In the genomic region with DNA sequence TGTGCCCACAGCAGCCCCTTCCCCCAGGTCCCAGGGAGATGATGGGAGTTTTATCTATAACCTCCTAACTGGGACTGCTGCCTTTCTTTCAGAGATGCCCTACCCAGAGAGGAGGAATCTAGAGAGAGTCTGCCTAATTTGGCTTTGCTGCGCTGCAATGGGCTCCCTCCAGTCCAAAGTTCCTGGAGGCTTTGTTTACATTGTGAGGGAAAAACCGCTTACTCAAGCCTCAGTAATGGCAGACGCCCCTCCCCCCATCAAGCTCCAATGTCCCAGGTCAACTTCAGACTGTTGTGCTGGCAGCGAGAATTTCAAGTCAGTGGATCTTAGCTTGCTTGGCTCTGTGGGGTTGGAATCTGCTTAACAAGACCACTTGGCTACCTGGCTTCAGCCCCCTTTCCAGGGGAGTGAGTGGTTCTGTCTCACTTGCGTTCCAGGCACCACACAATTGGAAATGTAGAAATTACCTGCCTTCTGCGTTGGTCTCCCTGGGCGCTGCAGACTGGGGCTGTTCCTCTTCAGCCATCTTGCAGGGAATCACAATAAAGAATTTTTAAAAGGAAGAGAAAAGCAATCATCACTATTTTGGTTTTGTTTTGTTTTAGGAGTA, we compare ENCODE assay signal across 11 cellular contexts.
A peak's percentile ranks its signal among the peaks of the same experiment; 100 is the strongest.
DNase-seq lines count a peak whose midpoint lies in the region; ATAC-seq lines count a peak whose summit lies in the region.
"Had no signal": no experiment of that assay in that cellular context is flagged by ENCODE, and none has a peak within 500 bp of the region (broad histone marks: within the 10 kb centered on the region; RNA-seq: fewer than 3 reads in every experiment).

No MANE protein-coding gene starts in this region.

- ATAC-seq in stimulated activated naive CD8-positive, alpha-beta T cell treated with anti-CD3 and anti-CD28 coated beads, Interleukin-15, amount 100 ng/mL, for 72 hours = no peak
- ATAC-seq in HG02885 (IDR thresholded peaks at IDR 0.05; ENCODE audit: poor library complexity, unreplicated experiment) = no peak

- no peak overlapping the region for H3K23ac ChIP-seq in mesenchymal stem cell (ENCODE audit: low read length in 2 of 2)

- no peak overlapping the region for H3K4ac ChIP-seq in mesenchymal stem cell (ENCODE audit: low read depth in 1 of 2, low read length in 2 of 2)

- no peak overlapping the region for H3K27ac ChIP-seq in mesenchymal stem cell (ENCODE audit: low read length, poor library complexity, severe bottlenecking)
- H3K27ac ChIP-seq: cardiac muscle cell had no signal

- peaks cover 22 to 24% of the 10 kb centered on the region in 2 donors for H3K9me3 Mint-ChIP-seq in stimulated activated naive CD8-positive, alpha-beta T cell treated with anti-CD3 and anti-CD28 coated beads, Interleukin-15, amount 100 ng/mL, for 72 hours

- H3K4me1 ChIP-seq in mesenchymal stem cell (ENCODE audit: control insufficient read depth, insufficient read depth, low read depth, low read length) = no peaks in the 10 kb centered on the region

- H3K79me1 ChIP-seq in mesenchymal stem cell (replicated peaks; ENCODE audit: low read length, poor library complexity, severe bottlenecking) = no peaks in the 10 kb centered on the region

- H3K14ac ChIP-seq in mesenchymal stem cell (ENCODE audit: low read length in 2 of 2) = no peak overlapping the region

- no peak overlapping the region for H3K4me2 ChIP-seq in mesenchymal stem cell (ENCODE audit: low read length, poor library complexity, severe bottlenecking)

- H3K36me3 ChIP-seq in mesenchymal stem cell (ENCODE audit: control insufficient read depth in 1 of 2, insufficient read depth in 2 of 2, low read depth in 1 of 2, low read length in 2 of 2) = no peaks in the 10 kb centered on the region
- H3K36me3 ChIP-seq: cardiac muscle cell had no signal

- no peak overlapping the region for H2BK120ac ChIP-seq in mesenchymal stem cell (ENCODE audit: low read depth, low read length)

- H2AK5ac ChIP-seq in mesenchymal stem cell (ENCODE audit: low read length, severe bottlenecking) = no peak overlapping the region

- peak; percentile 6 for DNase-seq in DMS53 treated with DMSO at 0.1 percent for 48 hours (lab: John Stamatoyannopoulos, UW; ENCODE audit: unreplicated experiment)
- peak; percentile 16 for DNase-seq in LoVo (ENCODE audit: low spot score)
- peak; percentile 13 for DNase-seq in fibroblast of gingiva (ENCODE audit: low read depth)
- peak; percentile 4 for DNase-seq in mesenchymal stem cell
- no peak for DNase-seq in stimulated activated naive CD8-positive, alpha-beta T cell treated with anti-CD3 and anti-CD28 coated beads, Interleukin-15, amount 100 ng/mL, for 72 hours
- no peak for DNase-seq in stimulated activated CD4-positive, alpha-beta T cell treated with anti-CD3 and anti-CD28 coated beads, Interleukin-2, amount 100 ng/mL, for 24 hours
- DNase-seq in NCI-H2029 (lab: John Stamatoyannopoulos, UW) = no peak
- DNase-seq: activated naive CD4-positive, alpha-beta T cell; H7 had no signal

- no peak overlapping the region for H3K9ac ChIP-seq in mesenchymal stem cell (ENCODE audit: low read length)

- H3K4me3 Mint-ChIP-seq in stimulated activated naive CD8-positive, alpha-beta T cell treated with anti-CD3 and anti-CD28 coated beads, Interleukin-15, amount 100 ng/mL, for 72 hours = no peak overlapping the region

- H3K27ac Mint-ChIP-seq in stimulated activated naive CD8-positive, alpha-beta T cell treated with anti-CD3 and anti-CD28 coated beads, Interleukin-15, amount 100 ng/mL, for 72 hours = no peak overlapping the region

- H3K4me3 ChIP-seq in mesenchymal stem cell (ENCODE audit: insufficient read depth in 1 of 2, low read depth in 1 of 2, low read length in 2 of 2) = no peak overlapping the region
- H3K4me3 ChIP-seq: cardiac muscle cell had no signal

- no peak overlapping the region for H4K91ac ChIP-seq in mesenchymal stem cell (ENCODE audit: low read length)

- no peaks in the 10 kb centered on the region for H3K27me3 ChIP-seq in mesenchymal stem cell (ENCODE audit: control insufficient read depth in 1 of 2, insufficient read depth in 1 of 2, low read length in 2 of 2)
- H3K27me3 ChIP-seq: cardiac muscle cell had no signal

- H2BK12ac ChIP-seq in mesenchymal stem cell (ENCODE audit: low read length in 2 of 2) = no peak overlapping the region

- no peaks in the 10 kb centered on the region for H3K4me1 Mint-ChIP-seq in stimulated activated naive CD8-positive, alpha-beta T cell treated with anti-CD3 and anti-CD28 coated beads, Interleukin-15, amount 100 ng/mL, for 72 hours

- no peaks in the 10 kb centered on the region for H3K27me3 Mint-ChIP-seq in stimulated activated naive CD8-positive, alpha-beta T cell treated with anti-CD3 and anti-CD28 coated beads, Interleukin-15, amount 100 ng/mL, for 72 hours

- 53% methylated on average over 5 of the region's 7 CpGs for WGBS in mesenchymal stem cell

- H2BK5ac ChIP-seq in mesenchymal stem cell (ENCODE audit: low read depth, low read length, poor library complexity, severe bottlenecking) = no peak overlapping the region

- peaks cover 20% of the 10 kb centered on the region for H3K9me3 ChIP-seq in mesenchymal stem cell (ENCODE audit: control insufficient read depth, low read length)

- H2AFZ ChIP-seq in mesenchymal stem cell (ENCODE audit: low read depth, low read length) = no peak overlapping the region

- H2BK15ac ChIP-seq in mesenchymal stem cell (ENCODE audit: low read depth, poor library complexity, severe bottlenecking) = no peak overlapping the region

- no peak overlapping the region for H4K8ac ChIP-seq in mesenchymal stem cell (ENCODE audit: low read length)

- H3K18ac ChIP-seq in mesenchymal stem cell (ENCODE audit: low read depth in 1 of 2, low read length in 2 of 2) = peak overlapping the region in 1 of 2 experiments; percentile 8

Comparison
In these comparisons a context has a peak if more than half of its experiments do, and no peak if none do; other contexts are left out.
1. DNase-seq: peak in DMS53 treated with DMSO at 0.1 percent for 48 hours (single experiment), LoVo (single experiment), fibroblast of gingiva (single experiment) and mesenchymal stem cell (single experiment); none in stimulated activated naive CD8-positive, alpha-beta T cell treated with anti-CD3 and anti-CD28 coated beads, Interleukin-15, amount 100 ng/mL, for 72 hours (0 of 2), stimulated activated CD4-positive, alpha-beta T cell treated with anti-CD3 and anti-CD28 coated beads, Interleukin-2, amount 100 ng/mL, for 24 hours (0 of 2) and NCI-H2029 (single experiment).